8 cellular contexts compared by ENCODE assay signal in the genomic region with DNA sequence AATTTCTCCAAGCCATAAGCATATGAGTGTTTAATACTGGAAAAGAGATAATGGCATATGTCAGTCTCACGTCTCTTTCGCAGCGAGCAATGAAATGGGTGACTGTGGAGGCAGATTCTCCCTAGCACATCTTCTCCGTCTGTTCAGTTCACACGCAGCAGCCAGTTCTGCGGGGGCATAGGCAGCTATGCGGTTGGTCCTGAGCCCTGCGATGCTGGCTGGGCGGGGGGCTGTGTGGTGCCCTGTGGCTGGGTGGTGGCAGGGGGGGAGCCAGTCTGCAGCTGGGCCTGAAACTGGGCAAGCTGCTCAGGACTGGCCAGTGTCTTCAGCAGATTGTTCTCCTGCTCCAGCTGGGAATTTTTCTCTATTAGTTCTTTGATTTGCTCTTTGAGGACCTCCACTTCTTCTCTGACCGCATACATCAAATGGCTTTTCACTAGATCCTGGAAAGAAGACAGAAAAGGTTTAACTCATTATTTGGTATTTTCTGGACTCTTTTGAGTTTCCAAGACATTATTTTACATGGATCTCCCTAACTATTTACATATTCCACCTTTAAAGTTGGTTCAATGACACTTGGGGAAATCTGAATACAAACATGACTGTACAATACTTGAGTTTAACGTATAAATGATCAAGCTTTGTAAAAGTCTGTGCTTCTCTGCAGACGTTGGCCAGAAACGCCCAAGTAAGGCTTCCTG.
DNase-seq lines count a peak whose midpoint lies in the region; ATAC-seq and TF ChIP-seq lines count a peak whose summit lies in the region.

No MANE protein-coding gene starts in this region.

- peaks cover 6% of the 10 kb centered on the region for H3K36me3 Mint-ChIP-seq in activated naive CD4-positive, alpha-beta T cell treated with anti-CD3 and anti-CD28 coated beads, Interleukin-2, amount 10 ng/mL, durations not matched to agents 7 days and 5 days

- no peak for DNase-seq in activated naive CD4-positive, alpha-beta T cell treated with anti-CD3 and anti-CD28 coated beads, Interleukin-2, amount 10 ng/mL, durations not matched to agents 7 days and 5 days
- DNase-seq in activated naive CD4-positive, alpha-beta T cell treated with anti-CD3 and anti-CD28 coated beads, Interleukin-2, amount 50 U/mL, for 16 hours = no peak
- DNase-seq in choroid plexus epithelial cell (ENCODE audit: low read depth) (no peak), midbrain (lab: John Stamatoyannopoulos, UW) (peak; percentile 73), upper lobe of right lung (no peak), NCI-H446 treated with DMSO at 0.1 percent for 48 hours (lab: John Stamatoyannopoulos, UW) (no peak), mesenteric fat pad (ENCODE audit: low spot score) (no peak), RKO (ENCODE audit: low spot score) (no peak)

- no peaks in the 10 kb centered on the region for H3K9me3 Mint-ChIP-seq in activated naive CD4-positive, alpha-beta T cell treated with anti-CD3 and anti-CD28 coated beads, Interleukin-2, amount 10 ng/mL, durations not matched to agents 7 days and 5 days

- H3K27ac Mint-ChIP-seq in activated naive CD4-positive, alpha-beta T cell treated with anti-CD3 and anti-CD28 coated beads, Interleukin-2, amount 10 ng/mL, durations not matched to agents 7 days and 5 days = peak overlapping the region; percentile 58

- intact Hi-C loops in upper lobe of right lung (cut with DNase I) = loop anchor here (5.0 to 10.0 kb wide), 3 partner anchors 200 to 530 kb away; no protein-coding TSS in a partner anchor

- no peaks in the 10 kb centered on the region for H3K27me3 ChIP-seq in upper lobe of right lung

- H3K27me3 Mint-ChIP-seq in activated naive CD4-positive, alpha-beta T cell treated with anti-CD3 and anti-CD28 coated beads, Interleukin-2, amount 10 ng/mL, durations not matched to agents 7 days and 5 days = peaks cover 40% of the 10 kb centered on the region

- H3K4me1 Mint-ChIP-seq in activated naive CD4-positive, alpha-beta T cell treated with anti-CD3 and anti-CD28 coated beads, Interleukin-2, amount 10 ng/mL, durations not matched to agents 7 days and 5 days = peaks cover 21% of the 10 kb centered on the region

- H3K4me1 ChIP-seq in upper lobe of right lung = peaks cover 20% of the 10 kb centered on the region

- H3K4me3 Mint-ChIP-seq in activated naive CD4-positive, alpha-beta T cell treated with anti-CD3 and anti-CD28 coated beads, Interleukin-2, amount 10 ng/mL, durations not matched to agents 7 days and 5 days = no peak overlapping the region

- H3K4me3 ChIP-seq in choroid plexus epithelial cell (ENCODE audit: low read depth, low read length) (peak overlapping the region; percentile 57), upper lobe of right lung (peak overlapping the region; percentile 87)

- peak overlapping the region; percentile 96 for H3K27ac ChIP-seq in upper lobe of right lung

- no peaks in the 10 kb centered on the region for H3K9me3 ChIP-seq in upper lobe of right lung

- peaks cover 20% of the 10 kb centered on the region for H3K36me3 ChIP-seq in upper lobe of right lung

- TF ChIP-seq CTCF in choroid plexus epithelial cell (conservative IDR thresholded peaks at IDR 0.05; ENCODE audit: low read depth, low read length) (no peak), upper lobe of right lung (IDR thresholded peaks at IDR 0.05) (no peak)

- ATAC-seq in upper lobe of right lung = no peak

- CTCF ChIA-PET in activated naive CD4-positive, alpha-beta T cell treated with anti-CD3 and anti-CD28 coated beads, Interleukin-2, amount 10 ng/mL, durations not matched to agents 7 days and 5 days (lab: Charles Lee) = interaction anchor here (1.2 to 2.3 kb wide), 2 partner anchors 243 to 526 kb away, joined by 4 to 9 read pairs; no protein-coding TSS in a partner anchor
